16 cellular contexts compared by ENCODE assay signal in the genomic region with DNA sequence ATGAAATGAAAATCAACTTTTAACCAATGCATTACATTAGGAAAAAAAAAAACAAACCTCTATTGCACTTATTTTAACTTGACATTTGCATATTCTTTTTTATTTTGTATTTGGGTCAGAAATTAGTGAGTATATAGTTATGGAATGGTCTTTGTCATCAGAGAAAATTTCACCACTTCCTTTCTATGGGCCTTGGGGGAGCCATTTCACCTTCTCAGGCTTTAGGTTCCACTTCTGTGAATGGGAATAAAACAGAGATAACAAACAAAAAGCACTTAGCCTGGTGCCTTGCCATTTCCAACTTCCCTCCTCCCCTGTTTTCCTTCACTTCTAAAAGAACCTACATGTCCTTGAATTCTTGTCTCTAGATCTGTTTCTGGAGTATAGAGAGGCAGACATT.
DNase-seq lines count a peak whose midpoint lies in the region; ATAC-seq, FAIRE-seq and TF ChIP-seq lines count a peak whose summit lies in the region.
"Had no signal": no experiment of that assay in that cellular context is flagged by ENCODE, and none has a peak within 500 bp of the region (broad histone marks: within the 10 kb centered on the region; RNA-seq: fewer than 3 reads in every experiment).

No MANE protein-coding gene starts in this region.

- dilution Hi-C loops in mammary epithelial cell (cut with HindIII; ENCODE audit: low sequenced_read_pairs) = no loop called here

- H2AFZ ChIP-seq in mammary epithelial cell (ENCODE audit: low read depth, low read length) = peak overlapping the region; percentile 73
- H2AFZ ChIP-seq in smooth muscle cell (ENCODE audit: low read depth) = no peak overlapping the region

- H3K36me3 Mint-ChIP-seq in MCF 10A (ENCODE audit: insufficient read depth, unreplicated experiment) = no peaks in the 10 kb centered on the region
- H3K36me3 Mint-ChIP-seq in activated T-helper 17 cell treated with anti-CD3 and anti-CD28 coated beads, Interleukin-2, amount 50 U/mL, for 72 hours (ENCODE audit: low read depth) = no peaks in the 10 kb centered on the region
- H3K36me3 Mint-ChIP-seq: activated CD8-positive, alpha-beta memory T cell treated with anti-CD3 and anti-CD28 coated beads, Interleukin-2, amount 10 ng/mL, durations not matched to agents 7 days and 5 days; activated naive CD8-positive, alpha-beta T cell had no signal

- BruUV-seq in mammary epithelial cell (replicated peaks; lab: Mats Ljungman, UMichigan) = no TSS peak
- no TSS peak for BruUV-seq in MCF 10A (replicated peaks; lab: Mats Ljungman, UMichigan)

- H3K9me3 Mint-ChIP-seq in MCF 10A (ENCODE audit: unreplicated experiment) = no peaks in the 10 kb centered on the region
- no peaks in the 10 kb centered on the region for H3K9me3 Mint-ChIP-seq in activated T-helper 17 cell treated with anti-CD3 and anti-CD28 coated beads, Interleukin-2, amount 50 U/mL, for 72 hours

- peak; percentile 40 for DNase-seq in mammary epithelial cell
- no peak for DNase-seq in MCF 10A (ENCODE audit: unreplicated experiment)
- DNase-seq in OCI-M1 (lab: John Stamatoyannopoulos, UW) = peak; percentile 25
- no peak for DNase-seq in epithelial cell of proximal tubule (ENCODE audit: low read depth)
- DNase-seq in smooth muscle cell (lab: John Stamatoyannopoulos, UW; ENCODE audit: unreplicated experiment) = no peak
- no peak for DNase-seq in kidney
- no peak for DNase-seq in anterior cingulate cortex (lab: John Stamatoyannopoulos, UW)
- DNase-seq: ACHN; activated CD8-positive, alpha-beta memory T cell treated with anti-CD3 and anti-CD28 coated beads, Interleukin-2, amount 10 ng/mL, durations not matched to agents 7 days and 5 days; DND-41; NCI-H2107 had no signal

- H3K36me3 ChIP-seq in mammary epithelial cell (ENCODE audit: insufficient read depth, low read length) (no peaks in the 10 kb centered on the region), smooth muscle cell (ENCODE audit: low read depth) (no peaks in the 10 kb centered on the region), kidney (ENCODE audit: control insufficient read depth in 1 of 2, insufficient read depth in 2 of 2, low read length in 2 of 2) (no peaks in the 10 kb centered on the region)
- H3K36me3 ChIP-seq: neutrophil had no signal

- no peak overlapping the region for H3K4me3 Mint-ChIP-seq in MCF 10A (ENCODE audit: unreplicated experiment)
- no peak overlapping the region for H3K4me3 Mint-ChIP-seq in activated T-helper 17 cell treated with anti-CD3 and anti-CD28 coated beads, Interleukin-2, amount 50 U/mL, for 72 hours
- H3K4me3 Mint-ChIP-seq: activated CD8-positive, alpha-beta memory T cell treated with anti-CD3 and anti-CD28 coated beads, Interleukin-2, amount 10 ng/mL, durations not matched to agents 7 days and 5 days; activated naive CD8-positive, alpha-beta T cell had no signal

- H3K4me2 ChIP-seq in mammary epithelial cell (ENCODE audit: insufficient read depth, low read depth, low read length) (peak overlapping the region; percentile 20), smooth muscle cell (peak overlapping the region; percentile 30)

- no peak for ATAC-seq in activated T-helper 17 cell treated with anti-CD3 and anti-CD28 coated beads, Interleukin-2, amount 50 U/mL, for 72 hours (replicated peaks)
- ATAC-seq: activated CD8-positive, alpha-beta memory T cell treated with anti-CD3 and anti-CD28 coated beads, Interleukin-2, amount 10 ng/mL, durations not matched to agents 7 days and 5 days; Panc1 had no signal

- H3K27me3 ChIP-seq in mammary epithelial cell (ENCODE audit: insufficient read depth, low read length) (no peaks in the 10 kb centered on the region), smooth muscle cell (ENCODE audit: low read depth) (no peaks in the 10 kb centered on the region)
- H3K27me3 ChIP-seq: neutrophil had no signal

- peaks cover 15% of the 10 kb centered on the region for H3F3A ChIP-seq in smooth muscle cell (ENCODE audit: low read depth)

- in situ Hi-C loops in mammary epithelial cell (cut with MboI; ENCODE audit: low sequenced_read_pairs in 2 of 2) = no loop called here

- H3K4me3 ChIP-seq in mammary epithelial cell (replicated peaks in 1 of 3; ENCODE audit: insufficient read depth in 1 of 3, low read depth in 2 of 3, low read length in 3 of 3) (no peak overlapping the region), epithelial cell of proximal tubule (ENCODE audit: low read depth, low read length) (no peak overlapping the region), smooth muscle cell (no peak overlapping the region), kidney (ENCODE audit: low read length in 2 of 2) (no peak overlapping the region)
- H3K4me3 ChIP-seq: lung had no signal

- H3K27ac Mint-ChIP-seq in MCF 10A (ENCODE audit: low read depth, unreplicated experiment) = no peak overlapping the region
- no peak overlapping the region for H3K27ac Mint-ChIP-seq in activated T-helper 17 cell treated with anti-CD3 and anti-CD28 coated beads, Interleukin-2, amount 50 U/mL, for 72 hours
- H3K27ac Mint-ChIP-seq: activated CD8-positive, alpha-beta memory T cell treated with anti-CD3 and anti-CD28 coated beads, Interleukin-2, amount 10 ng/mL, durations not matched to agents 7 days and 5 days; activated naive CD8-positive, alpha-beta T cell had no signal

- peaks cover 13% of the 10 kb centered on the region for H3K4me1 ChIP-seq in mammary epithelial cell (ENCODE audit: insufficient read depth, low read length)
- H3K4me1 ChIP-seq in smooth muscle cell (ENCODE audit: low read depth) = peaks cover 15% of the 10 kb centered on the region
- H3K4me1 ChIP-seq in kidney (ENCODE audit: control insufficient read depth in 1 of 2, insufficient read depth in 1 of 2, low read depth in 1 of 2, low read length in 2 of 2) = no peaks in the 10 kb centered on the region

- peaks cover 6% of the 10 kb centered on the region for H3K4me1 Mint-ChIP-seq in MCF 10A (ENCODE audit: insufficient read depth, unreplicated experiment)
- peaks cover 13% of the 10 kb centered on the region for H3K4me1 Mint-ChIP-seq in activated T-helper 17 cell treated with anti-CD3 and anti-CD28 coated beads, Interleukin-2, amount 50 U/mL, for 72 hours

- POLR2A ChIA-PET in MCF 10A (lab: Yijun Ruan, JAX) = interaction anchor here (0.6 kb wide), 2 partner anchors 16 to 435 kb away, joined by 3 read pairs; no protein-coding TSS in a partner anchor

- H3K9me3 ChIP-seq in mammary epithelial cell (replicated peaks; ENCODE audit: insufficient read depth, low read length) (no peaks in the 10 kb centered on the region), smooth muscle cell (replicated peaks; ENCODE audit: low read depth) (no peaks in the 10 kb centered on the region), kidney (ENCODE audit: control insufficient read depth in 1 of 2, low read length in 2 of 2) (no peaks in the 10 kb centered on the region)
- H3K9me3 ChIP-seq: neutrophil had no signal

- H3K9ac ChIP-seq in mammary epithelial cell (ENCODE audit: insufficient read depth, low read length) (no peak overlapping the region), smooth muscle cell (ENCODE audit: low read depth) (no peak overlapping the region), kidney (ENCODE audit: low read length in 2 of 2) (no peak overlapping the region)

- H3K79me2 ChIP-seq in mammary epithelial cell (ENCODE audit: insufficient read depth, low read length) (no peaks in the 10 kb centered on the region), smooth muscle cell (ENCODE audit: low read depth) (no peaks in the 10 kb centered on the region)

- no peak overlapping the region for H3K27ac ChIP-seq in mammary epithelial cell (ENCODE audit: insufficient read depth, low read depth, low read length)
- H3K27ac ChIP-seq in smooth muscle cell (ENCODE audit: low read depth) = no peak overlapping the region
- H3K27ac ChIP-seq in kidney (ENCODE audit: low read depth in 2 of 2, low read length in 2 of 2) = no peak overlapping the region
- H3K27ac ChIP-seq: neutrophil had no signal

- no peak for FAIRE-seq in kidney (lab: Jason Lieb, UNC)

- no peaks in the 10 kb centered on the region for H3K27me3 Mint-ChIP-seq in MCF 10A (ENCODE audit: insufficient read depth, unreplicated experiment)
- H3K27me3 Mint-ChIP-seq in activated T-helper 17 cell treated with anti-CD3 and anti-CD28 coated beads, Interleukin-2, amount 50 U/mL, for 72 hours = no peaks in the 10 kb centered on the region
- H3K27me3 Mint-ChIP-seq: activated CD8-positive, alpha-beta memory T cell treated with anti-CD3 and anti-CD28 coated beads, Interleukin-2, amount 10 ng/mL, durations not matched to agents 7 days and 5 days; activated naive CD8-positive, alpha-beta T cell had no signal

- peak in 1 of 2 donors; percentile 28 for TF ChIP-seq CTCF in mammary epithelial cell (conservative IDR thresholded peaks at IDR 0.05 in 1 of 2, IDR thresholded peaks at IDR 0.05 in 1 of 2; ENCODE audit: extremely low read depth in 1 of 2, insufficient read depth in 1 of 2, low read depth in 1 of 2, low read length in 2 of 2)
- no peak for TF ChIP-seq CTCF in MCF 10A (IDR thresholded peaks at IDR 0.05; ENCODE audit: unreplicated experiment)
- TF ChIP-seq CTCF in epithelial cell of proximal tubule (conservative IDR thresholded peaks at IDR 0.05; ENCODE audit: low read depth, low read length) = peak; percentile 13
- no peak for TF ChIP-seq CTCF in smooth muscle cell (IDR thresholded peaks at IDR 0.05; ENCODE audit: borderline replicate concordance, insufficient read depth, poor library complexity, severe bottlenecking)
- TF ChIP-seq CTCF in kidney (IDR thresholded peaks at IDR 0.05; ENCODE audit: borderline replicate concordance, extremely low read depth, insufficient read depth) = no peak

- H4K20me1 ChIP-seq in mammary epithelial cell (ENCODE audit: insufficient read depth, low read length) = no peaks in the 10 kb centered on the region
- H4K20me1 ChIP-seq in smooth muscle cell (ENCODE audit: low read depth) = no peaks in the 10 kb centered on the region

- intact Hi-C loops in mammary epithelial cell (cut with micrococcal nuclease) = loop anchor here (1.0 kb wide), 1 partner anchor 84 kb away; no protein-coding TSS in a partner anchor
- intact Hi-C loops in MCF 10A (cut with micrococcal nuclease) = no loop called here
- intact Hi-C loops in kidney (cut with DNase I) = no loop called here

- CTCF ChIA-PET in mammary epithelial cell (lab: Charles Lee; ENCODE audit: low non-redundant PET) = no interaction called here
- CTCF ChIA-PET in MCF 10A (lab: Yijun Ruan, JAX) = interaction anchor here (0.6 to 1.3 kb wide), 2 partner anchors 35 to 119 kb away, joined by 3 read pairs; no protein-coding TSS in a partner anchor

Comparison
In these comparisons a context has a peak if more than half of its experiments do, and no peak if none do; other contexts are left out.
1. DNase-seq: peak in mammary epithelial cell (single experiment) and OCI-M1 (single experiment); none in MCF 10A (single experiment), epithelial cell of proximal tubule (single experiment), smooth muscle cell (single experiment), kidney (single experiment) and anterior cingulate cortex (0 of 58).